Comparison of ENCODE assay signal across 8 cellular contexts in genomic region chr6:28141500-28142329, GRCh38. TPM values are rescaled to one million over a fixed set of nuclear protein-coding genes. Genes with fewer than 3 reads are reported as not detected.
DNase-seq lines count a peak whose midpoint lies in the region; ATAC-seq and TF ChIP-seq lines count a peak whose summit lies in the region.

TSS of gene ZKSCAN8 (plus strand) at chr6:28141883. CDS start at chr6:28148408, 6,525 bp downstream.

- no peaks in the 10 kb centered on the region for H3K27me3 Mint-ChIP-seq in activated T-cell treated with anti-CD3 and anti-CD28 coated beads, Interleukin-2, amount 50 U/mL, for 24 hours

- peak within 1 kb of the TSS; percentile 96 for H3K4me3 Mint-ChIP-seq in activated T-cell treated with anti-CD3 and anti-CD28 coated beads, Interleukin-2, amount 50 U/mL, for 24 hours

- TF ChIP-seq CTCF in KMS-11 (conservative IDR thresholded peaks at IDR 0.05; ENCODE audit: low read depth, low read length) = no peak

- H4K20me1 ChIP-seq in KMS-11 (ENCODE audit: insufficient read depth) = no peaks in the 10 kb centered on the region

- H3K27ac Mint-ChIP-seq in activated T-cell treated with anti-CD3 and anti-CD28 coated beads, Interleukin-2, amount 50 U/mL, for 24 hours = peak within 1 kb of the TSS; percentile 93

- H3K9me3 ChIP-seq in esophagus (ENCODE audit: control insufficient read depth in 2 of 2, insufficient read depth in 1 of 2, low read depth in 1 of 2, low read length in 1 of 2) (peaks cover 0 to 2% of the 10 kb centered on the region in 2 donors), mucosa of rectum (ENCODE audit: control insufficient read depth in 2 of 2, low read length in 2 of 2) (no peaks in the 10 kb centered on the region)

- H3K36me3 Mint-ChIP-seq in activated T-cell treated with anti-CD3 and anti-CD28 coated beads, Interleukin-2, amount 50 U/mL, for 24 hours (ENCODE audit: low read depth) = peaks cover 49% of the 10 kb centered on the region

- H3K27me3 ChIP-seq in KMS-11 (ENCODE audit: insufficient read depth, low read depth) (no peaks in the 10 kb centered on the region), esophagus (ENCODE audit: control insufficient read depth in 1 of 2, insufficient read depth in 2 of 2, low read length in 2 of 2) (no peaks in the 10 kb centered on the region), mucosa of rectum (ENCODE audit: control insufficient read depth in 2 of 2, insufficient read depth in 2 of 2, low read length in 2 of 2) (no peaks in the 10 kb centered on the region)

- H3K36me3 ChIP-seq in KMS-11 (ENCODE audit: insufficient read depth) = peaks cover 2% of the 10 kb centered on the region
- H3K36me3 ChIP-seq in esophagus (ENCODE audit: control insufficient read depth in 2 of 2, insufficient read depth in 2 of 2, low read length in 1 of 2) = no peaks in the 10 kb centered on the region
- peaks cover 6 to 7% of the 10 kb centered on the region in 2 donors for H3K36me3 ChIP-seq in mucosa of rectum (ENCODE audit: control insufficient read depth in 2 of 2, insufficient read depth in 2 of 2, low read length in 2 of 2)

- H3K79me2 ChIP-seq in KMS-11 (ENCODE audit: insufficient read depth, low read depth) = peaks cover 23% of the 10 kb centered on the region

- H3K4me3 ChIP-seq in KMS-11 (IDR thresholded peaks at IDR 0.05; ENCODE audit: insufficient read depth, low read depth, low read length) = peak within 1 kb of the TSS; percentile 49
- peak within 1 kb of the TSS; percentile 92 to 98 for H3K4me3 ChIP-seq in esophagus (ENCODE audit: low read depth in 1 of 2, low read length in 2 of 2)
- H3K4me3 ChIP-seq in mucosa of rectum (ENCODE audit: low read length in 2 of 2) = peak within 1 kb of the TSS; percentile 94 to 97

- peak within 1 kb of the TSS; percentile 50; the same call in 1 of the 2 replicates for H3K9ac ChIP-seq in KMS-11
- H3K9ac ChIP-seq in mucosa of rectum (ENCODE audit: low read depth in 1 of 2, low read length in 2 of 2) = peak within 1 kb of the TSS; percentile 71 to 83

- H2AFZ ChIP-seq in KMS-11 (ENCODE audit: low read depth) = peak within 1 kb of the TSS; percentile 72

- peak; percentile 82 for ATAC-seq in GM21737 (IDR thresholded peaks at IDR 0.05; ENCODE audit: unreplicated experiment)

- H3K9me3 Mint-ChIP-seq in activated T-cell treated with anti-CD3 and anti-CD28 coated beads, Interleukin-2, amount 50 U/mL, for 24 hours = no peaks in the 10 kb centered on the region

- peak; percentile 85 for DNase-seq in DMS53 treated with DMSO at 0.1 percent for 48 hours (lab: John Stamatoyannopoulos, UW; ENCODE audit: unreplicated experiment)
- DNase-seq in activated T-cell treated with anti-CD3 and anti-CD28 coated beads, Interleukin-2, amount 50 U/mL, for 24 hours = peak; percentile 83
- DNase-seq in stimulated activated CD8-positive, alpha-beta memory T cell treated with anti-CD3 and anti-CD28 coated beads, Interleukin-7, amount 100 ng/mL, for 4 hours (ENCODE audit: low read depth in 2 of 2) = peak; percentile 63 to 73

- WGBS in esophagus, 2 donors = 0% methylated on average over 52 of the region's 52 CpGs

- H3K4me1 Mint-ChIP-seq in activated T-cell treated with anti-CD3 and anti-CD28 coated beads, Interleukin-2, amount 50 U/mL, for 24 hours (ENCODE audit: low read depth) = peaks cover 65% of the 10 kb centered on the region

- H3K4me2 ChIP-seq in KMS-11 = peak within 1 kb of the TSS; percentile 92

- peaks cover 39% of the 10 kb centered on the region for H3K4me1 ChIP-seq in KMS-11 (ENCODE audit: low read depth, poor library complexity, severe bottlenecking)
- peaks cover 0 to 3% of the 10 kb centered on the region in 2 donors for H3K4me1 ChIP-seq in esophagus (ENCODE audit: control insufficient read depth in 2 of 2, insufficient read depth in 2 of 2, low read length in 1 of 2)
- H3K4me1 ChIP-seq in mucosa of rectum (ENCODE audit: control insufficient read depth in 2 of 2, insufficient read depth in 2 of 2, low read length in 2 of 2) = peaks cover 15 to 19% of the 10 kb centered on the region in 2 donors

- H3K27ac ChIP-seq in KMS-11 (peak within 1 kb of the TSS; percentile 12; the same call in 1 of the 2 replicates), esophagus (ENCODE audit: low read depth in 2 of 2, low read length in 1 of 2) (peak within 1 kb of the TSS; percentile 68 to 76), mucosa of rectum (ENCODE audit: low read depth in 2 of 2, low read length in 2 of 2) (peak within 1 kb of the TSS; percentile 44 to 65)

TF ChIP-seq in PFSK-1, 5 proteins besides CTCF, POLR2A, EP300 and RAD21:
- TF ChIP-seq POLR2AphosphoS5 (IDR thresholded peaks at IDR 0.05; ENCODE audit: low read depth, low read length) (peak; percentile 90), SIN3A (IDR thresholded peaks at IDR 0.05; ENCODE audit: borderline replicate concordance, insufficient read depth, low read length) (peak; percentile 20; the same call in 1 of the 2 replicates), TAF1 (IDR thresholded peaks at IDR 0.05; ENCODE audit: borderline replicate concordance, insufficient read depth, low read length) (peak; percentile 87; the same call in 1 of the 2 replicates), REST (IDR thresholded peaks at IDR 0.05; ENCODE audit: insufficient read depth in 1 of 2, low read depth in 2 of 2, low read length in 2 of 2) (no peak; a peak in 1 of 4 replicates), FOXP2 (optimal IDR thresholded peaks at IDR 0.05; ENCODE audit: borderline replicate concordance, extremely low read depth, extremely low read length, insufficient read depth) (peak; percentile 22)

RNA-seq across cellular contexts. Expression of gene ZKSCAN8, which starts in this region (rescaled TPM):
- 7.5 TPM for polyA plus RNA-seq in PFSK-1 (2012; ENCODE audit: insufficient read length, low read depth)
- polyA plus RNA-seq in esophagus = 1 to 10 TPM; 1.7 to 2.7 TPM

Comparison
In these comparisons a context has a peak if more than half of its experiments do, and no peak if none do; other contexts are left out.
1. Peak in every context shown above with its lines: DNase-seq, ATAC-seq, H3K4me3 ChIP-seq and H3K27ac ChIP-seq.
2. H3K27ac ChIP-seq: peak in every context shown above with its lines; median percentile 72 in esophagus; 54 in mucosa of rectum; 12 in KMS-11.